In the genomic region with DNA sequence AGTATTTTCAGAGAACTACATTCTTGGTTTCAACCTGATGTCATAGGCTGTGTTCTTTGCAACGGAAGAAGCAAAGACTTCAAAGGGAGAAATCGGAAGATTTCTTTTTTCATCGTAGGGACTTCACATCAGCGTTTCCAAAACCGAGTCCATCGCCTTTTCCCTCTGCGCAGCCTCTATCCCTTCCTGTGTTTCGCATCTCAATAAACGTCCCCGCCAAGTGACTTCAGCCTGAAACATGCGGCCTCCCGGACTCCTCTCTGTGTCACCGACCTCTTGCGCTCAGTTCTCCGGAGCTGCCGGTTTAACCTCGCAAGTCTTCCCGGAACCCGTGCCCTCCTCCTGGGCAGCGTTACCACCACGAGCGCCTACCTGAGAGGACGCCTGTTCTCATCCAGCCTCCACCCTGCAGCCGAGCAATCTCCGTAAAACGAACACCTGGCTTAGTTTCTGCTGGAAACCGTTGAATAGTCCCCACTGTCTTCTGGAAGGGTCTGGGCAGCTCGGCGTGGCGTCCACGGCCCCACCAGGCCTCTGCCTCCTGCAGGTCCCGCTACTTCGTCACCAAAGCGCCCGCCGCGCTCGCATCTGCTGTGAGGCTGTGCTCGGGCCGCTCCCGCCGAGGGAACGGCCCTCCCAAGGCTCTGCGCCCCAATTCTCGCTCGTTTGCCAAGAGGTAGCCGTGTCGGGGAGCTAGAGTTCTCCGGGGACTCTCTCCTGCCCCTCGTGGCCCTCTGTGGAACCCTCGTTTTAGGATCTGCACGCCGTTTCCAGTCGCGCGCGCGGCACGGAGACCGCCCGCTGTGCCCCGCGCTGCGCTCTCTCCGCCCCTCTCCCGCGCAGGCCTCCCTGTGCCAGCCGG, we compare ENCODE assay signal across 8 cellular contexts. TPM values are rescaled to one million over a fixed set of nuclear protein-coding genes. Genes with fewer than 3 reads are reported as not detected.
DNase-seq lines count a peak whose midpoint lies in the region; ATAC-seq and TF ChIP-seq lines count a peak whose summit lies in the region.

TSS of gene GLB1L3 (plus strand) at position 846 of the 862 bp plus-strand sequence. CDS start 362 bp downstream, outside the sequence.

- H3K27me3 ChIP-seq in H7 (ENCODE audit: control insufficient read depth, insufficient read depth, low read length) (peaks cover 4% of the 10 kb centered on the region; the same call in 1 of the 2 replicates), gastroesophageal sphincter (peaks cover 94% of the 10 kb centered on the region), tibial artery (peaks cover 0 to 67% of the 10 kb centered on the region in 2 donors)

- TF ChIP-seq EP300 in gastroesophageal sphincter (IDR thresholded peaks at IDR 0.05): no peak

- H3K4me1 ChIP-seq in gastroesophageal sphincter (peaks cover 0 to 23% (median 14%) of the 10 kb centered on the region in 3 donors), tibial artery (peaks cover 0 to 23% (median 17%) of the 10 kb centered on the region in 4 donors)

- intact Hi-C loops in tibial artery (cut with DNase I; ENCODE audit: low total_unique reads): no loop called here

- H3K4me1 Mint-ChIP-seq in activated T-helper 17 cell treated with anti-CD3 and anti-CD28 coated beads, Interleukin-2, amount 50 U/mL, for 72 hours: peaks cover 21% of the 10 kb centered on the region
- peaks cover 15% of the 10 kb centered on the region for H3K4me1 Mint-ChIP-seq in osteocyte (ENCODE audit: unreplicated experiment)

- DNase-seq in DMS79 (lab: John Stamatoyannopoulos, UW) (peak; percentile 64), H7 (peak; percentile 87), NCI-H345 treated with DMSO at 0.1 percent for 48 hours (lab: John Stamatoyannopoulos, UW; ENCODE audit: unreplicated experiment) (peak; percentile 51), osteocyte (ENCODE audit: extremely low spot score, unreplicated experiment) (peak; percentile 84), tibial artery (no peak), amniotic stem cell (lab: John Stamatoyannopoulos, UW) (no peak)

- ATAC-seq in activated T-helper 17 cell treated with anti-CD3 and anti-CD28 coated beads, Interleukin-2, amount 50 U/mL, for 72 hours (replicated peaks): peak; percentile 79
- peak; percentile 18 for ATAC-seq in gastroesophageal sphincter

- TF ChIP-seq POLR2A in gastroesophageal sphincter (IDR thresholded peaks at IDR 0.05): no peak

- peak within 1 kb of the TSS; percentile 93 for H3K27ac Mint-ChIP-seq in activated T-helper 17 cell treated with anti-CD3 and anti-CD28 coated beads, Interleukin-2, amount 50 U/mL, for 72 hours
- no peak within 1 kb of the TSS for H3K27ac Mint-ChIP-seq in osteocyte (ENCODE audit: unreplicated experiment)

- H3K9me3 ChIP-seq in gastroesophageal sphincter: peaks cover 0 to 11% (median 0%) of the 10 kb centered on the region in 3 donors
- peaks cover 0 to 5% (median 0%) of the 10 kb centered on the region in 3 donors for H3K9me3 ChIP-seq in tibial artery

- H3K9me3 Mint-ChIP-seq in activated T-helper 17 cell treated with anti-CD3 and anti-CD28 coated beads, Interleukin-2, amount 50 U/mL, for 72 hours: no peaks in the 10 kb centered on the region
- no peaks in the 10 kb centered on the region for H3K9me3 Mint-ChIP-seq in osteocyte (ENCODE audit: unreplicated experiment)

- no peaks in the 10 kb centered on the region for H3K27me3 Mint-ChIP-seq in activated T-helper 17 cell treated with anti-CD3 and anti-CD28 coated beads, Interleukin-2, amount 50 U/mL, for 72 hours
- H3K27me3 Mint-ChIP-seq in osteocyte (ENCODE audit: unreplicated experiment): peaks cover 89% of the 10 kb centered on the region

- H3K27ac ChIP-seq in gastroesophageal sphincter: no peak within 1 kb of the TSS
- H3K27ac ChIP-seq in tibial artery: no peak within 1 kb of the TSS

- TF ChIP-seq CTCF in gastroesophageal sphincter (IDR thresholded peaks at IDR 0.05) (peak in 1 of 4 experiments; percentile 34), osteocyte (IDR thresholded peaks at IDR 0.05) (peak; percentile 42), tibial artery (IDR thresholded peaks at IDR 0.05) (peak in 1 of 2 experiments; percentile 10)

- H3K36me3 ChIP-seq in H7 (replicated peaks; ENCODE audit: control insufficient read depth, insufficient read depth, low read length): no peaks in the 10 kb centered on the region
- H3K36me3 ChIP-seq in gastroesophageal sphincter: no peaks in the 10 kb centered on the region
- H3K36me3 ChIP-seq in tibial artery: no peaks in the 10 kb centered on the region

- no peaks in the 10 kb centered on the region for H3K36me3 Mint-ChIP-seq in activated T-helper 17 cell treated with anti-CD3 and anti-CD28 coated beads, Interleukin-2, amount 50 U/mL, for 72 hours (ENCODE audit: low read depth)
- H3K36me3 Mint-ChIP-seq in osteocyte (ENCODE audit: unreplicated experiment): no peaks in the 10 kb centered on the region

- WGBS in gastroesophageal sphincter (ENCODE audit: low coverage in 1 of 2), 2 donors: 8 to 11% methylated on average over 19 to 21 of the region's 68 CpGs

- H3K4me3 ChIP-seq in H7 (ENCODE audit: insufficient read depth, low read depth, low read length): peak within 1 kb of the TSS; percentile 84
- peak within 1 kb of the TSS in 1 of 2 donors; percentile 40 for H3K4me3 ChIP-seq in gastroesophageal sphincter
- peak within 1 kb of the TSS; percentile 0 to 33 for H3K4me3 ChIP-seq in tibial artery

- H3K4me3 Mint-ChIP-seq in activated T-helper 17 cell treated with anti-CD3 and anti-CD28 coated beads, Interleukin-2, amount 50 U/mL, for 72 hours: peak within 1 kb of the TSS; percentile 97
- H3K4me3 Mint-ChIP-seq in osteocyte (ENCODE audit: unreplicated experiment): peak within 1 kb of the TSS; percentile 66

RNA-seq across cellular contexts. Expression of gene GLB1L3, which starts in this region (rescaled TPM):
- 24.0 and 35.0 TPM in 2 replicates for total RNA-seq in H7 (2014; rRNA removed; shearing (Covaris generic))
- 10 to 100 TPM; 10.9 to 15.7 TPM for total RNA-seq in activated T-helper 17 cell treated with anti-CD3 and anti-CD28 coated beads, Interleukin-2, amount 50 U/mL, for 72 hours
- under 1 TPM in 1 of 4 donors, not detected in 3; 0.42 TPM for total RNA-seq in gastroesophageal sphincter
- not detected in 2 replicates for total RNA-seq in osteocyte

Comparison
In these comparisons a context has a peak if more than half of its experiments do, and no peak if none do; other contexts are left out.
1. RNA of gene GLB1L3 (total RNA-seq): 24.0 to 35.0 TPM in H7 and 10.9 to 15.7 TPM in activated T-helper 17 cell treated with anti-CD3 and anti-CD28 coated beads, Interleukin-2, amount 50 U/mL, for 72 hours; 0.42 TPM in gastroesophageal sphincter and not detected in osteocyte; every median in the first group is over 4 times any median in the second.
2. Peak in ATAC-seq in gastroesophageal sphincter; RNA of the gene not detected or under 1 TPM.
3. Peak in DNase-seq in osteocyte; RNA of the gene not detected or under 1 TPM.
4. DNase-seq: peak in DMS79 (single experiment), H7 (single experiment) and NCI-H345 treated with DMSO at 0.1 percent for 48 hours (single experiment); none in tibial artery (0 of 2) and amniotic stem cell (single experiment).